Comparison of ENCODE assay signal across 9 cellular contexts in genomic region chr5:174323878-174324281, GRCh38.
DNase-seq lines count a peak whose midpoint lies in the region; ATAC-seq and TF ChIP-seq lines count a peak whose summit lies in the region.
"Had no signal": no experiment of that assay in that cellular context is flagged by ENCODE, and none has a peak within 500 bp of the region (broad histone marks: within the 10 kb centered on the region; RNA-seq: fewer than 3 reads in every experiment).

No MANE protein-coding gene starts in this region.

- no peak overlapping the region for H3K4me3 Mint-ChIP-seq in activated CD4-positive, alpha-beta memory T cell treated with anti-CD3 and anti-CD28 coated beads for 36 hours
- H3K4me3 Mint-ChIP-seq in activated CD4-positive, alpha-beta memory T cell treated with anti-CD3 and anti-CD28 coated beads, Interleukin-2, amount 10 ng/mL, durations not matched to agents 7 days and 5 days, result no peak overlapping the region
- H3K4me3 Mint-ChIP-seq in endodermal cell, result no peak overlapping the region
- no peak overlapping the region for H3K4me3 Mint-ChIP-seq in stimulated activated effector memory CD8-positive, alpha-beta T cell treated with anti-CD3 and anti-CD28 coated beads, Interleukin-12 subunit alpha, Interleukin-12 subunit beta, amount 100 ng/mL, for 72 hours
- H3K4me3 Mint-ChIP-seq in CD4-positive, alpha-beta memory T cell, result no peak overlapping the region
- H3K4me3 Mint-ChIP-seq in activated T-cell treated with anti-CD3 and anti-CD28 coated beads, Interleukin-2, amount 50 U/mL, for 24 hours, result no peak overlapping the region

- intact Hi-C loops in activated CD4-positive, alpha-beta memory T cell treated with anti-CD3 and anti-CD28 coated beads for 36 hours (cut with micrococcal nuclease), result no loop called here
- intact Hi-C loops in CD4-positive, alpha-beta memory T cell (cut with micrococcal nuclease), result no loop called here

- peak; percentile 15 for DNase-seq in activated CD4-positive, alpha-beta memory T cell treated with anti-CD3 and anti-CD28 coated beads for 36 hours
- DNase-seq in activated CD4-positive, alpha-beta memory T cell treated with anti-CD3 and anti-CD28 coated beads, Interleukin-2, amount 10 ng/mL, durations not matched to agents 7 days and 5 days, result no peak
- peak; percentile 83 for DNase-seq in NCI-H510A treated with DMSO at 0.1 percent for 48 hours (lab: John Stamatoyannopoulos, UW)
- DNase-seq in endodermal cell, result peak; percentile 90
- DNase-seq in stimulated activated effector memory CD8-positive, alpha-beta T cell treated with anti-CD3 and anti-CD28 coated beads, Interleukin-12 subunit alpha, Interleukin-12 subunit beta, amount 100 ng/mL, for 72 hours (ENCODE audit: low spot score in 2 of 2), result no peak
- no peak for DNase-seq in CD4-positive, alpha-beta memory T cell
- no peak for DNase-seq in activated T-cell treated with anti-CD3 and anti-CD28 coated beads, Interleukin-2, amount 50 U/mL, for 24 hours

- H3K9me3 Mint-ChIP-seq in activated CD4-positive, alpha-beta memory T cell treated with anti-CD3 and anti-CD28 coated beads for 36 hours, result no peaks in the 10 kb centered on the region
- H3K9me3 Mint-ChIP-seq in activated CD4-positive, alpha-beta memory T cell treated with anti-CD3 and anti-CD28 coated beads, Interleukin-2, amount 10 ng/mL, durations not matched to agents 7 days and 5 days, result no peaks in the 10 kb centered on the region
- H3K9me3 Mint-ChIP-seq in endodermal cell, result no peaks in the 10 kb centered on the region
- H3K9me3 Mint-ChIP-seq in stimulated activated effector memory CD8-positive, alpha-beta T cell treated with anti-CD3 and anti-CD28 coated beads, Interleukin-12 subunit alpha, Interleukin-12 subunit beta, amount 100 ng/mL, for 72 hours, result peaks cover 4% of the 10 kb centered on the region
- peaks cover 0 to 3% (median 0%) of the 10 kb centered on the region in 8 donors for H3K9me3 Mint-ChIP-seq in CD4-positive, alpha-beta memory T cell
- no peaks in the 10 kb centered on the region for H3K9me3 Mint-ChIP-seq in activated T-cell treated with anti-CD3 and anti-CD28 coated beads, Interleukin-2, amount 50 U/mL, for 24 hours

- H3K27ac Mint-ChIP-seq in activated CD4-positive, alpha-beta memory T cell treated with anti-CD3 and anti-CD28 coated beads for 36 hours, result no peak overlapping the region
- H3K27ac Mint-ChIP-seq in activated CD4-positive, alpha-beta memory T cell treated with anti-CD3 and anti-CD28 coated beads, Interleukin-2, amount 10 ng/mL, durations not matched to agents 7 days and 5 days, result no peak overlapping the region
- H3K27ac Mint-ChIP-seq in endodermal cell, result no peak overlapping the region
- no peak overlapping the region for H3K27ac Mint-ChIP-seq in stimulated activated effector memory CD8-positive, alpha-beta T cell treated with anti-CD3 and anti-CD28 coated beads, Interleukin-12 subunit alpha, Interleukin-12 subunit beta, amount 100 ng/mL, for 72 hours
- no peak overlapping the region for H3K27ac Mint-ChIP-seq in CD4-positive, alpha-beta memory T cell
- no peak overlapping the region for H3K27ac Mint-ChIP-seq in activated T-cell treated with anti-CD3 and anti-CD28 coated beads, Interleukin-2, amount 50 U/mL, for 24 hours

- H3K36me3 ChIP-seq in endodermal cell (ENCODE audit: control insufficient read depth, insufficient read depth, low read length), result no peaks in the 10 kb centered on the region
- no peaks in the 10 kb centered on the region for H3K36me3 ChIP-seq in CD4-positive, alpha-beta memory T cell (ENCODE audit: insufficient read depth, low read length)
- H3K36me3 ChIP-seq: tibial artery had no signal

- ATAC-seq in HG02571 (IDR thresholded peaks at IDR 0.05; ENCODE audit: unreplicated experiment), result peak; percentile 70
- ATAC-seq in stimulated activated effector memory CD8-positive, alpha-beta T cell treated with anti-CD3 and anti-CD28 coated beads, Interleukin-12 subunit alpha, Interleukin-12 subunit beta, amount 100 ng/mL, for 72 hours, result peak; percentile 59

- 6 to 16% methylated on average over 3 to 4 of the region's 4 CpGs for WGBS in endodermal cell (ENCODE audit: insufficient coverage in 1 of 2, insufficient read length in 1 of 2), 2 experiments

- H3K36me3 Mint-ChIP-seq in activated CD4-positive, alpha-beta memory T cell treated with anti-CD3 and anti-CD28 coated beads for 36 hours, result no peaks in the 10 kb centered on the region
- no peaks in the 10 kb centered on the region for H3K36me3 Mint-ChIP-seq in activated CD4-positive, alpha-beta memory T cell treated with anti-CD3 and anti-CD28 coated beads, Interleukin-2, amount 10 ng/mL, durations not matched to agents 7 days and 5 days (ENCODE audit: low read depth)
- H3K36me3 Mint-ChIP-seq in endodermal cell (ENCODE audit: low read depth), result no peaks in the 10 kb centered on the region
- no peaks in the 10 kb centered on the region for H3K36me3 Mint-ChIP-seq in stimulated activated effector memory CD8-positive, alpha-beta T cell treated with anti-CD3 and anti-CD28 coated beads, Interleukin-12 subunit alpha, Interleukin-12 subunit beta, amount 100 ng/mL, for 72 hours
- H3K36me3 Mint-ChIP-seq in CD4-positive, alpha-beta memory T cell, result no peaks in the 10 kb centered on the region
- H3K36me3 Mint-ChIP-seq in activated T-cell treated with anti-CD3 and anti-CD28 coated beads, Interleukin-2, amount 50 U/mL, for 24 hours (ENCODE audit: low read depth), result no peaks in the 10 kb centered on the region

- no peak for TF ChIP-seq CTCF in endodermal cell (conservative IDR thresholded peaks at IDR 0.05)

- peaks cover 8% of the 10 kb centered on the region for H3K4me1 ChIP-seq in endodermal cell (ENCODE audit: control insufficient read depth, insufficient read depth, low read length)
- H3K4me1 ChIP-seq in CD4-positive, alpha-beta memory T cell (ENCODE audit: insufficient read depth, low read length), result no peaks in the 10 kb centered on the region
- H3K4me1 ChIP-seq: tibial artery had no signal

- no peaks in the 10 kb centered on the region for H3K9me3 ChIP-seq in endodermal cell (ENCODE audit: control insufficient read depth, low read length)
- no peaks in the 10 kb centered on the region for H3K9me3 ChIP-seq in CD4-positive, alpha-beta memory T cell (ENCODE audit: control insufficient read depth in 1 of 2, low read length in 2 of 2)
- H3K9me3 ChIP-seq: tibial artery had no signal

- no peak overlapping the region for H3K9ac ChIP-seq in endodermal cell (ENCODE audit: extremely low read depth, low read length, poor library complexity, severe bottlenecking)

- CTCF ChIA-PET in activated CD4-positive, alpha-beta memory T cell treated with anti-CD3 and anti-CD28 coated beads for 36 hours (lab: Charles Lee), result interaction anchor here (0.8 to 2.6 kb wide), 2 partner anchors 9 to 12 kb away, joined by 3 to 14 read pairs; no protein-coding TSS in a partner anchor
- CTCF ChIA-PET in activated CD4-positive, alpha-beta memory T cell treated with anti-CD3 and anti-CD28 coated beads, Interleukin-2, amount 10 ng/mL, durations not matched to agents 7 days and 5 days (lab: Charles Lee), result interaction anchor here (3.0 kb wide), 1 partner anchor 12 kb away, joined by 16 read pairs; no protein-coding TSS in a partner anchor
- CTCF ChIA-PET in CD4-positive, alpha-beta memory T cell (lab: Charles Lee; ENCODE audit: partially characterized antibody), result interaction anchor here (1.1 kb wide), 1 partner anchor 12 kb away, joined by 3 read pairs; no protein-coding TSS in a partner anchor

- H3K27me3 Mint-ChIP-seq in activated CD4-positive, alpha-beta memory T cell treated with anti-CD3 and anti-CD28 coated beads for 36 hours, result peaks cover 29% of the 10 kb centered on the region
- peaks cover 9% of the 10 kb centered on the region for H3K27me3 Mint-ChIP-seq in activated CD4-positive, alpha-beta memory T cell treated with anti-CD3 and anti-CD28 coated beads, Interleukin-2, amount 10 ng/mL, durations not matched to agents 7 days and 5 days
- peaks cover 25% of the 10 kb centered on the region for H3K27me3 Mint-ChIP-seq in endodermal cell (ENCODE audit: insufficient read depth)
- H3K27me3 Mint-ChIP-seq in CD4-positive, alpha-beta memory T cell, result peaks cover 14 to 15% of the 10 kb centered on the region in 2 donors
- peaks cover 49% of the 10 kb centered on the region for H3K27me3 Mint-ChIP-seq in activated T-cell treated with anti-CD3 and anti-CD28 coated beads, Interleukin-2, amount 50 U/mL, for 24 hours

- peaks cover 37% of the 10 kb centered on the region for H3K27me3 ChIP-seq in endodermal cell (ENCODE audit: control insufficient read depth, insufficient read depth, low read length, poor library complexity, severe bottlenecking)
- no peaks in the 10 kb centered on the region for H3K27me3 ChIP-seq in CD4-positive, alpha-beta memory T cell (ENCODE audit: insufficient read depth, low read length)

- POLR2A ChIA-PET in activated CD4-positive, alpha-beta memory T cell treated with anti-CD3 and anti-CD28 coated beads for 36 hours (lab: Charles Lee), result no interaction called here
- POLR2A ChIA-PET in activated CD4-positive, alpha-beta memory T cell treated with anti-CD3 and anti-CD28 coated beads, Interleukin-2, amount 10 ng/mL, durations not matched to agents 7 days and 5 days (lab: Charles Lee), result no interaction called here
- POLR2A ChIA-PET in CD4-positive, alpha-beta memory T cell (lab: Charles Lee; ENCODE audit: partially characterized antibody), result no interaction called here

- no peak overlapping the region for H3K4me3 ChIP-seq in endodermal cell (ENCODE audit: low read length)
- no peak overlapping the region for H3K4me3 ChIP-seq in CD4-positive, alpha-beta memory T cell (ENCODE audit: low read length in 2 of 2)
- H3K4me3 ChIP-seq: tibial artery had no signal

- no peaks in the 10 kb centered on the region for H3K4me1 Mint-ChIP-seq in activated CD4-positive, alpha-beta memory T cell treated with anti-CD3 and anti-CD28 coated beads for 36 hours (ENCODE audit: low read depth)
- no peaks in the 10 kb centered on the region for H3K4me1 Mint-ChIP-seq in activated CD4-positive, alpha-beta memory T cell treated with anti-CD3 and anti-CD28 coated beads, Interleukin-2, amount 10 ng/mL, durations not matched to agents 7 days and 5 days
- H3K4me1 Mint-ChIP-seq in endodermal cell, result peaks cover 5% of the 10 kb centered on the region
- no peaks in the 10 kb centered on the region for H3K4me1 Mint-ChIP-seq in stimulated activated effector memory CD8-positive, alpha-beta T cell treated with anti-CD3 and anti-CD28 coated beads, Interleukin-12 subunit alpha, Interleukin-12 subunit beta, amount 100 ng/mL, for 72 hours
- peaks cover 0 to 1% (median 0%) of the 10 kb centered on the region in 4 donors for H3K4me1 Mint-ChIP-seq in CD4-positive, alpha-beta memory T cell
- no peaks in the 10 kb centered on the region for H3K4me1 Mint-ChIP-seq in activated T-cell treated with anti-CD3 and anti-CD28 coated beads, Interleukin-2, amount 50 U/mL, for 24 hours (ENCODE audit: low read depth)

- no peak overlapping the region for H3K27ac ChIP-seq in endodermal cell (ENCODE audit: low read depth, low read length)
- no peak overlapping the region for H3K27ac ChIP-seq in CD4-positive, alpha-beta memory T cell (ENCODE audit: low read depth, low read length)
- H3K27ac ChIP-seq: tibial artery had no signal

Comparison
In these comparisons a context has a peak if more than half of its experiments do, and no peak if none do; other contexts are left out.
1. DNase-seq: peak in activated CD4-positive, alpha-beta memory T cell treated with anti-CD3 and anti-CD28 coated beads for 36 hours (single experiment), NCI-H510A treated with DMSO at 0.1 percent for 48 hours (single experiment) and endodermal cell (single experiment); none in activated CD4-positive, alpha-beta memory T cell treated with anti-CD3 and anti-CD28 coated beads, Interleukin-2, amount 10 ng/mL, durations not matched to agents 7 days and 5 days (single experiment), stimulated activated effector memory CD8-positive, alpha-beta T cell treated with anti-CD3 and anti-CD28 coated beads, Interleukin-12 subunit alpha, Interleukin-12 subunit beta, amount 100 ng/mL, for 72 hours (0 of 2), CD4-positive, alpha-beta memory T cell (0 of 5) and activated T-cell treated with anti-CD3 and anti-CD28 coated beads, Interleukin-2, amount 50 U/mL, for 24 hours (single experiment).